In genomic region chr19:52688335-52688734, GRCh38 we compare ENCODE assay signal across 15 cellular contexts. TPM values are rescaled to one million over a fixed set of nuclear protein-coding genes. Genes with fewer than 3 reads are reported as not detected.
DNase-seq lines count a peak whose midpoint lies in the region; ATAC-seq and TF ChIP-seq lines count a peak whose summit lies in the region.
"Had no signal": no experiment of that assay in that cellular context is flagged by ENCODE, and none has a peak within 500 bp of the region (broad histone marks: within the 10 kb centered on the region; RNA-seq: fewer than 3 reads in every experiment).

No MANE protein-coding gene starts in this region.

- H3K4me1 Mint-ChIP-seq in activated naive CD4-positive, alpha-beta T cell treated with anti-CD3 and anti-CD28 coated beads, Interleukin-2, amount 10 ng/mL, durations not matched to agents 7 days and 5 days: peaks cover 41% of the 10 kb centered on the region

- H3K9ac ChIP-seq in smooth muscle cell (ENCODE audit: low read depth): no peak overlapping the region

- no peaks in the 10 kb centered on the region for H3K9me3 ChIP-seq in esophagus (ENCODE audit: control insufficient read depth in 2 of 2, insufficient read depth in 1 of 2, low read depth in 1 of 2, low read length in 1 of 2)
- H3K9me3 ChIP-seq in smooth muscle cell (replicated peaks; ENCODE audit: low read depth): no peaks in the 10 kb centered on the region

- peak overlapping the region; percentile 92 for H3K4me2 ChIP-seq in smooth muscle cell

- no peak for DNase-seq in activated naive CD4-positive, alpha-beta T cell treated with anti-CD3 and anti-CD28 coated beads, Interleukin-2, amount 10 ng/mL, durations not matched to agents 7 days and 5 days
- DNase-seq in activated naive CD4-positive, alpha-beta T cell treated with anti-CD3 and anti-CD28 coated beads, Interleukin-2, amount 50 U/mL, for 72 hours (ENCODE audit: low spot score in 2 of 2): no peak
- no peak for DNase-seq in smooth muscle cell (lab: John Stamatoyannopoulos, UW; ENCODE audit: unreplicated experiment)
- no peak for DNase-seq in stimulated activated CD8-positive, alpha-beta memory T cell treated with anti-CD3 and anti-CD28 coated beads, Interleukin-4, amount 100 ng/mL, for 48 hours
- no peak for DNase-seq in DMS114 treated with DMSO at 0.1 percent for 48 hours (lab: John Stamatoyannopoulos, UW; ENCODE audit: unreplicated experiment)
- DNase-seq in NCI-H2029 treated with DMSO at 0.1 percent for 48 hours (lab: John Stamatoyannopoulos, UW): no peak
- DNase-seq: activated CD4-positive, alpha-beta T cell treated with anti-CD3 and anti-CD28 coated beads, Interleukin-2, amount 50 U/mL, for 1 hour; brain microvascular endothelial cell; KG1; NCI-H1436 treated with DMSO at 0.1 percent for 48 hours; NCI-H446; SW 1271 had no signal

- H3K4me1 ChIP-seq in esophagus (ENCODE audit: control insufficient read depth in 2 of 2, insufficient read depth in 2 of 2, low read length in 1 of 2): no peaks in the 10 kb centered on the region
- H3K4me1 ChIP-seq in smooth muscle cell (ENCODE audit: low read depth): peaks cover 8% of the 10 kb centered on the region

- H3K36me3 ChIP-seq in esophagus (ENCODE audit: control insufficient read depth in 2 of 2, insufficient read depth in 2 of 2, low read length in 1 of 2) (peaks cover 0 to under 1% of the 10 kb centered on the region in 2 donors), smooth muscle cell (ENCODE audit: low read depth) (no peaks in the 10 kb centered on the region)
- H3K36me3 ChIP-seq: brain microvascular endothelial cell had no signal

- peak overlapping the region; percentile 94 for H3K27ac Mint-ChIP-seq in activated naive CD4-positive, alpha-beta T cell treated with anti-CD3 and anti-CD28 coated beads, Interleukin-2, amount 10 ng/mL, durations not matched to agents 7 days and 5 days
- H3K27ac Mint-ChIP-seq in activated naive CD4-positive, alpha-beta T cell treated with anti-CD3 and anti-CD28 coated beads, Interleukin-2, amount 50 U/mL, for 72 hours: no peak overlapping the region

- TF ChIP-seq CTCF in WI38 (IDR thresholded peaks at IDR 0.05; ENCODE audit: low read depth, low read length) (no peak), smooth muscle cell (IDR thresholded peaks at IDR 0.05; ENCODE audit: borderline replicate concordance, insufficient read depth, poor library complexity, severe bottlenecking) (no peak)

- H3K27me3 Mint-ChIP-seq in activated naive CD4-positive, alpha-beta T cell treated with anti-CD3 and anti-CD28 coated beads, Interleukin-2, amount 10 ng/mL, durations not matched to agents 7 days and 5 days: no peaks in the 10 kb centered on the region

- H3K36me3 Mint-ChIP-seq in activated naive CD4-positive, alpha-beta T cell treated with anti-CD3 and anti-CD28 coated beads, Interleukin-2, amount 10 ng/mL, durations not matched to agents 7 days and 5 days: peaks cover 51% of the 10 kb centered on the region
- H3K36me3 Mint-ChIP-seq in activated naive CD4-positive, alpha-beta T cell treated with anti-CD3 and anti-CD28 coated beads, Interleukin-2, amount 50 U/mL, for 72 hours: peaks cover 32 to 48% of the 10 kb centered on the region in 2 donors

- no peak for ATAC-seq in activated naive CD4-positive, alpha-beta T cell treated with anti-CD3 and anti-CD28 coated beads, Interleukin-2, amount 50 U/mL, for 72 hours
- ATAC-seq: HCT116 had no signal

- peak overlapping the region; percentile 85 for H3K4me3 Mint-ChIP-seq in activated naive CD4-positive, alpha-beta T cell treated with anti-CD3 and anti-CD28 coated beads, Interleukin-2, amount 10 ng/mL, durations not matched to agents 7 days and 5 days

- H3K9me3 Mint-ChIP-seq in activated naive CD4-positive, alpha-beta T cell treated with anti-CD3 and anti-CD28 coated beads, Interleukin-2, amount 10 ng/mL, durations not matched to agents 7 days and 5 days: peaks cover 22% of the 10 kb centered on the region
- no peaks in the 10 kb centered on the region for H3K9me3 Mint-ChIP-seq in activated naive CD4-positive, alpha-beta T cell treated with anti-CD3 and anti-CD28 coated beads, Interleukin-2, amount 50 U/mL, for 72 hours

- peaks cover 10% of the 10 kb centered on the region for H3F3A ChIP-seq in smooth muscle cell (ENCODE audit: low read depth)

- CTCF ChIA-PET in activated naive CD4-positive, alpha-beta T cell treated with anti-CD3 and anti-CD28 coated beads, Interleukin-2, amount 10 ng/mL, durations not matched to agents 7 days and 5 days (lab: Charles Lee): interaction anchor here (1.2 kb wide), 1 partner anchor 27 kb away, joined by 3 read pairs; no protein-coding TSS in a partner anchor

- H3K27me3 ChIP-seq in esophagus (ENCODE audit: control insufficient read depth in 1 of 2, insufficient read depth in 2 of 2, low read length in 2 of 2): no peaks in the 10 kb centered on the region
- H3K27me3 ChIP-seq in smooth muscle cell (ENCODE audit: low read depth): no peaks in the 10 kb centered on the region
- H3K27me3 ChIP-seq: brain microvascular endothelial cell had no signal

- H2AFZ ChIP-seq in smooth muscle cell (ENCODE audit: low read depth): no peak overlapping the region

- H3K79me2 ChIP-seq in smooth muscle cell (ENCODE audit: low read depth): peaks cover 55% of the 10 kb centered on the region

- H3K4me3 ChIP-seq in WI38 (ENCODE audit: low read depth, low read length): peak overlapping the region; percentile 67
- H3K4me3 ChIP-seq in esophagus (ENCODE audit: low read depth in 1 of 2, low read length in 2 of 2): peak overlapping the region; percentile 1 to 42
- peak overlapping the region; percentile 66 for H3K4me3 ChIP-seq in smooth muscle cell

- H4K20me1 ChIP-seq in smooth muscle cell (ENCODE audit: low read depth): peaks cover 16% of the 10 kb centered on the region

- 85 to 93% methylated on average over 2 of the region's 2 CpGs for WGBS in esophagus, 2 donors
- 88% methylated on average over 2 of the region's 2 CpGs for WGBS in smooth muscle cell (ENCODE audit: low lambda C conversion rate)

- H3K27ac ChIP-seq in esophagus (ENCODE audit: low read depth in 2 of 2, low read length in 1 of 2) (no peak overlapping the region), smooth muscle cell (ENCODE audit: low read depth) (peak overlapping the region; percentile 86)
- H3K27ac ChIP-seq: brain microvascular endothelial cell had no signal

RNA-seq across cellular contexts. Expression of gene ZNF611, which starts 46.5 kb away (rescaled TPM):
- total RNA-seq in activated naive CD4-positive, alpha-beta T cell treated with anti-CD3 and anti-CD28 coated beads, Interleukin-2, amount 50 U/mL, for 72 hours: 10 to 100 TPM; 17.5 to 19.7 TPM
- polyA plus RNA-seq in esophagus (1 to 10 TPM; 1.8 to 3.3 TPM), smooth muscle cell (7.7 and 10.1 TPM in 2 replicates)
- total RNA-seq in smooth muscle cell: 15.3 and 19.0 TPM in 2 replicates

RNA-seq across cellular contexts. Expression of gene ZNF83, which starts 50.2 kb away (rescaled TPM):
- total RNA-seq in activated naive CD4-positive, alpha-beta T cell treated with anti-CD3 and anti-CD28 coated beads, Interleukin-2, amount 50 U/mL, for 72 hours: 10 to 100 TPM; 37.0 to 49.9 TPM
- polyA plus RNA-seq in esophagus (10 to 100 TPM; 17.5 to 59.7 TPM), smooth muscle cell (20.6 and 32.9 TPM in 2 replicates)
- total RNA-seq in smooth muscle cell: 53.2 and 60.0 TPM in 2 replicates
